Comparison of ENCODE assay signal across 31 cellular contexts in genomic region chr2:31660165-31660564, GRCh38.
"Had no signal": no experiment of that assay in that cellular context is flagged by ENCODE, and none has a peak within 500 bp of the region (broad histone marks: within the 10 kb centered on the region; RNA-seq: fewer than 3 reads in every experiment).

No MANE protein-coding gene starts in this region.

- H3K27me3 ChIP-seq: heart right ventricle, left lung, neural progenitor cell, stomach, suprapubic skin, tibial artery, upper lobe of right lung had no signal

- H3K9me3 Mint-ChIP-seq: activated CD4-positive, alpha-beta memory T cell treated with anti-CD3 and anti-CD28 coated beads for 36 hours; activated T-cell treated with anti-CD3 and anti-CD28 coated beads, Interleukin-2, amount 50 U/mL, for 4 hours; neural progenitor cell; T-helper 2 cell treated with Interferon-gamma antibody and Interleukin-4, amounts not matched to agents 5 μg/mL and 100 μg/mL, for 36 hours had no signal

- H3K27ac Mint-ChIP-seq: activated CD4-positive, alpha-beta memory T cell treated with anti-CD3 and anti-CD28 coated beads for 36 hours; activated naive CD4-positive, alpha-beta T cell treated with anti-CD3 and anti-CD28 coated beads, Interleukin-2, amount 50 U/mL, for 72 hours; natural killer cell; neural progenitor cell; stimulated activated naive B cell treated with anti-CD40 and anti-IgM and Interleukin-4, amounts not matched to agents 10 μg/mL and 1 μg/mL and 100 μg/mL, for 72 hours; T-cell; T-helper 2 cell treated with Interferon-gamma antibody and Interleukin-4, amounts not matched to agents 5 μg/mL and 100 μg/mL, for 36 hours had no signal

- H3K4me3 Mint-ChIP-seq: activated CD4-positive, alpha-beta memory T cell treated with anti-CD3 and anti-CD28 coated beads for 36 hours; activated T-cell treated with anti-CD3 and anti-CD28 coated beads, Interleukin-2, amount 50 U/mL, for 4 hours; natural killer cell; neural progenitor cell; stimulated activated naive B cell treated with anti-CD40 and anti-IgM and Interleukin-4, amounts not matched to agents 10 μg/mL and 1 μg/mL and 100 μg/mL, for 72 hours; T-cell; T-helper 2 cell treated with Interferon-gamma antibody and Interleukin-4, amounts not matched to agents 5 μg/mL and 100 μg/mL, for 36 hours had no signal

- H3K27ac ChIP-seq: heart right ventricle, left lung, lower lobe of right lung, neural progenitor cell, parathyroid adenoma, psoas muscle, stomach, suprapubic skin, tibial artery, upper lobe of right lung, VCaP had no signal

- H3K4me3 ChIP-seq: heart right ventricle, left lung, lower lobe of right lung, neural progenitor cell, psoas muscle, smooth muscle cell, stomach, suprapubic skin, tibial artery, upper lobe of right lung had no signal

- H3K79me2 ChIP-seq: parathyroid adenoma had no signal

- H3K4me2 ChIP-seq: neural progenitor cell, smooth muscle cell had no signal

- ATAC-seq: activated T-cell treated with anti-CD3 and anti-CD28 coated beads, Interleukin-2, amount 50 U/mL, for 4 hours; esophagus mucosa; heart right ventricle; left lung; lower lobe of right lung; natural killer cell; psoas muscle; stimulated activated naive B cell treated with anti-CD40 and anti-IgM and Interleukin-4, amounts not matched to agents 10 μg/mL and 1 μg/mL and 100 μg/mL, for 72 hours; T-cell; upper lobe of right lung had no signal

- DNase-seq: activated CD4-positive, alpha-beta memory T cell treated with anti-CD3 and anti-CD28 coated beads for 36 hours; activated CD4-positive, alpha-beta T cell treated with anti-CD3 and anti-CD28 coated beads for 48 hours; activated CD8-positive, alpha-beta memory T cell treated with anti-CD3 and anti-CD28 coated beads, Interleukin-2, amount 50 U/mL, for 48 hours; activated naive CD4-positive, alpha-beta T cell; activated T-cell treated with anti-CD3 and anti-CD28 coated beads, Interleukin-2, amount 50 U/mL, for 4 hours; effector memory CD4-positive, alpha-beta T cell; foreskin melanocyte; heart right ventricle; kidney glomerular epithelial cell; left lung; lower lobe of right lung; mesendoderm; natural killer cell; occipital lobe; psoas muscle; stimulated activated CD4-positive, alpha-beta T cell treated with anti-CD3 and anti-CD28 coated beads, Interleukin-1b, Interleukin-23, amount 100 ng/mL, for 48 hours; stimulated activated CD4-positive, alpha-beta T cell treated with anti-CD3 and anti-CD28 coated beads, Interleukin-4, amount 100 ng/mL, for 4 hours; stimulated activated CD8-positive, alpha-beta memory T cell treated with anti-CD3 and anti-CD28 coated beads, Interleukin-4, amount 100 ng/mL, for 48 hours; stimulated activated naive B cell treated with anti-CD40 and anti-IgM and Interleukin-4, amounts not matched to agents 10 μg/mL and 1 μg/mL and 100 μg/mL, for 72 hours; stomach; T-cell; tibial artery; upper lobe of right lung had no signal

- H2AFZ ChIP-seq: neural progenitor cell, parathyroid adenoma had no signal

- H3K36me3 Mint-ChIP-seq: activated CD4-positive, alpha-beta memory T cell treated with anti-CD3 and anti-CD28 coated beads for 36 hours; activated naive CD4-positive, alpha-beta T cell treated with anti-CD3 and anti-CD28 coated beads, Interleukin-2, amount 50 U/mL, for 72 hours; neural progenitor cell; stimulated activated naive B cell treated with anti-CD40 and anti-IgM and Interleukin-4, amounts not matched to agents 10 μg/mL and 1 μg/mL and 100 μg/mL, for 72 hours; T-cell had no signal

- H3K9me3 ChIP-seq: left lung, lower lobe of right lung, psoas muscle, stomach, suprapubic skin, tibial artery, upper lobe of right lung had no signal

- H3K4me1 ChIP-seq: heart right ventricle, left lung, lower lobe of right lung, neural progenitor cell, parathyroid adenoma, psoas muscle, stomach, suprapubic skin, tibial artery, upper lobe of right lung had no signal

- H3K4me1 Mint-ChIP-seq: natural killer cell; neural progenitor cell; stimulated activated naive B cell treated with anti-CD40 and anti-IgM and Interleukin-4, amounts not matched to agents 10 μg/mL and 1 μg/mL and 100 μg/mL, for 72 hours; T-cell had no signal

- H3K9ac ChIP-seq: neural progenitor cell, parathyroid adenoma had no signal

- H3K36me3 ChIP-seq: heart right ventricle, left lung, lower lobe of right lung, neural progenitor cell, stomach, suprapubic skin, tibial artery, upper lobe of right lung had no signal
